In genomic region chr12:63841611-63842010, GRCh38 we compare ENCODE assay signal across 15 cellular contexts.
"Had no signal": no experiment of that assay in that cellular context is flagged by ENCODE, and none has a peak within 500 bp of the region (broad histone marks: within the 10 kb centered on the region; RNA-seq: fewer than 3 reads in every experiment).

No MANE protein-coding gene starts in this region.

- H3K4me3 Mint-ChIP-seq: activated CD8-positive, alpha-beta T cell treated with anti-CD3 and anti-CD28 coated beads for 36 hours; activated T-cell treated with anti-CD3 and anti-CD28 coated beads, Interleukin-2, amount 50 U/mL, for 72 hours had no signal

- H3K27ac ChIP-seq: cardiac muscle cell, gastroesophageal sphincter, lower lobe of right lung, suprapubic skin, WERI-Rb-1 had no signal

- H3K36me3 ChIP-seq: cardiac muscle cell, gastroesophageal sphincter, lower lobe of right lung, sigmoid colon, suprapubic skin, WERI-Rb-1 had no signal

- H3K9me3 ChIP-seq: gastroesophageal sphincter, lower lobe of right lung, sigmoid colon, suprapubic skin had no signal

- H3K36me3 Mint-ChIP-seq: naive thymus-derived CD4-positive, alpha-beta T cell; T-cell had no signal

- ATAC-seq: activated CD8-positive, alpha-beta T cell treated with anti-CD3 and anti-CD28 coated beads for 36 hours; activated T-cell treated with anti-CD3 and anti-CD28 coated beads, Interleukin-2, amount 50 U/mL, for 72 hours; gastroesophageal sphincter; lower lobe of right lung; naive thymus-derived CD4-positive, alpha-beta T cell; T-cell had no signal

- DNase-seq: activated CD4-positive, alpha-beta T cell treated with anti-CD3 and anti-CD28 coated beads for 4 hours; activated CD8-positive, alpha-beta memory T cell treated with anti-CD3 and anti-CD28 coated beads, Interleukin-2, amount 50 U/mL, for 4 hours; activated CD8-positive, alpha-beta T cell treated with anti-CD3 and anti-CD28 coated beads for 36 hours; activated T-cell treated with anti-CD3 and anti-CD28 coated beads, Interleukin-2, amount 50 U/mL, for 72 hours; hypothalamus; lower lobe of right lung; naive thymus-derived CD4-positive, alpha-beta T cell; sigmoid colon; stimulated activated CD4-positive, alpha-beta T cell treated with anti-CD3 and anti-CD28 coated beads, Interleukin-12 subunit alpha, Interleukin-12 subunit beta, amount 100 ng/mL, for 4 hours; stimulated activated naive CD4-positive, alpha-beta T cell; T-cell; WERI-Rb-1 had no signal

- H3K27me3 ChIP-seq: cardiac muscle cell, gastroesophageal sphincter, sigmoid colon, suprapubic skin had no signal

- H3K4me3 ChIP-seq: cardiac muscle cell, gastroesophageal sphincter, lower lobe of right lung, sigmoid colon, suprapubic skin had no signal

- H3K9me3 Mint-ChIP-seq: activated CD8-positive, alpha-beta T cell treated with anti-CD3 and anti-CD28 coated beads for 36 hours; activated T-cell treated with anti-CD3 and anti-CD28 coated beads, Interleukin-2, amount 50 U/mL, for 72 hours; naive thymus-derived CD4-positive, alpha-beta T cell; T-cell had no signal

- H3K27ac Mint-ChIP-seq: activated CD8-positive, alpha-beta T cell treated with anti-CD3 and anti-CD28 coated beads for 36 hours; activated T-cell treated with anti-CD3 and anti-CD28 coated beads, Interleukin-2, amount 50 U/mL, for 72 hours; naive thymus-derived CD4-positive, alpha-beta T cell; T-cell had no signal
